Comparison of ENCODE assay signal across 16 cellular contexts in the genomic region with DNA sequence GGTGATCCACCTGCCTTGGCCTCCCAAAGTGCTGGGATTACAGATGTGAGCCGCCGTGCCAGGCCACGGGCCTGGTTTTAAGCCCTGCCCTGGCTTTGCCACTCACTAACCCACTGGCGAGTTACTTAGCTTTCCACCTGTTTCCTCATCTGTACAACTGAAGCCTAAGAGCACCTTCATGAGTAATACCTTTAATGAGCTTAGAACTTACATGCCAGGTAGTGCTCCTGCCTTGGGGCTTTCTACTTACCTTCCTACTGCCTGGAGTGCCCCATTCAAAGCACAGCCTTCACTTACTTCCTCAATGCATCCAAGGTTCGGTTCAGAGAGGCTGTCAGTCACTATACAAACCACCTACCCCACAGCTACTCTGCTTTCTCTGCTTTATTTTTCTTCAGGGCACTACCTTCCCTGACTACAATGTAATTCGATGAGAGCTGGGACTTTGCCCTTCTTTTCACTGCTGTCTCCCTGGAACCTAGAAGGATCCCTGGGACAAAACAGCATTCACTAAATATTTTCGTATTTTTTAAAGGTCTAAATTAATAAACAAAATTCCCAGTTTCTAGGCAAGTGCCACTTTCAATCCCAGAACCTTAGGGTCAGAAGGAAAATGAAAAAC. TPM values are rescaled to one million over a fixed set of nuclear protein-coding genes. Genes with fewer than 3 reads are reported as not detected.
DNase-seq lines count a peak whose midpoint lies in the region; ATAC-seq and TF ChIP-seq lines count a peak whose summit lies in the region.
"Had no signal": no experiment of that assay in that cellular context is flagged by ENCODE, and none has a peak within 500 bp of the region (broad histone marks: within the 10 kb centered on the region; RNA-seq: fewer than 3 reads in every experiment).

No MANE protein-coding gene starts in this region.

- no peak for TF ChIP-seq EP300 in stomach (IDR thresholded peaks at IDR 0.05)

- TF ChIP-seq CTCF in stomach (IDR thresholded peaks at IDR 0.05), result no peak

- H3K4me1 Mint-ChIP-seq in activated naive CD4-positive, alpha-beta T cell treated with anti-CD3 and anti-CD28 coated beads for 36 hours (ENCODE audit: low read depth), result peaks cover 5% of the 10 kb centered on the region
- H3K4me1 Mint-ChIP-seq in activated naive CD4-positive, alpha-beta T cell treated with anti-CD3 and anti-CD28 coated beads, Interleukin-2, amount 10 ng/mL, durations not matched to agents 7 days and 5 days, result no peaks in the 10 kb centered on the region
- peaks cover 15% of the 10 kb centered on the region for H3K4me1 Mint-ChIP-seq in T-helper 17 cell
- peaks cover 11% of the 10 kb centered on the region for H3K4me1 Mint-ChIP-seq in stimulated activated effector memory CD8-positive, alpha-beta T cell treated with anti-CD3 and anti-CD28 coated beads, Interleukin-12 subunit alpha, Interleukin-12 subunit beta, amount 100 ng/mL, for 72 hours

- no peaks in the 10 kb centered on the region for H3K9me3 Mint-ChIP-seq in activated naive CD4-positive, alpha-beta T cell treated with anti-CD3 and anti-CD28 coated beads for 36 hours
- no peaks in the 10 kb centered on the region for H3K9me3 Mint-ChIP-seq in activated naive CD4-positive, alpha-beta T cell treated with anti-CD3 and anti-CD28 coated beads, Interleukin-2, amount 10 ng/mL, durations not matched to agents 7 days and 5 days
- no peaks in the 10 kb centered on the region for H3K9me3 Mint-ChIP-seq in stimulated activated effector memory CD8-positive, alpha-beta T cell treated with anti-CD3 and anti-CD28 coated beads, Interleukin-12 subunit alpha, Interleukin-12 subunit beta, amount 100 ng/mL, for 72 hours

- no peak overlapping the region for H3K4me3 Mint-ChIP-seq in activated naive CD4-positive, alpha-beta T cell treated with anti-CD3 and anti-CD28 coated beads for 36 hours
- no peak overlapping the region for H3K4me3 Mint-ChIP-seq in activated naive CD4-positive, alpha-beta T cell treated with anti-CD3 and anti-CD28 coated beads, Interleukin-2, amount 10 ng/mL, durations not matched to agents 7 days and 5 days
- H3K4me3 Mint-ChIP-seq in T-helper 17 cell, result no peak overlapping the region
- no peak overlapping the region for H3K4me3 Mint-ChIP-seq in stimulated activated effector memory CD8-positive, alpha-beta T cell treated with anti-CD3 and anti-CD28 coated beads, Interleukin-12 subunit alpha, Interleukin-12 subunit beta, amount 100 ng/mL, for 72 hours

- WGBS in stomach, 5 donors, result 93 to 95% (median 95%) methylated on average over 7 of the region's 7 CpGs

- peak overlapping the region; percentile 28 for H3K27ac Mint-ChIP-seq in activated naive CD4-positive, alpha-beta T cell treated with anti-CD3 and anti-CD28 coated beads for 36 hours
- H3K27ac Mint-ChIP-seq in activated naive CD4-positive, alpha-beta T cell treated with anti-CD3 and anti-CD28 coated beads, Interleukin-2, amount 10 ng/mL, durations not matched to agents 7 days and 5 days, result no peak overlapping the region
- H3K27ac Mint-ChIP-seq in T-helper 17 cell, result peak overlapping the region; percentile 56
- peak overlapping the region; percentile 63 for H3K27ac Mint-ChIP-seq in stimulated activated effector memory CD8-positive, alpha-beta T cell treated with anti-CD3 and anti-CD28 coated beads, Interleukin-12 subunit alpha, Interleukin-12 subunit beta, amount 100 ng/mL, for 72 hours

- no peaks in the 10 kb centered on the region for H3K27me3 ChIP-seq in stomach
- H3K27me3 ChIP-seq: BLaER1 treated with 17β-estradiol and CSF1 and Interleukin-3, amounts not matched to agents 10 nM and 100 nM; MG63 had no signal

- DNase-seq in activated naive CD4-positive, alpha-beta T cell treated with anti-CD3 and anti-CD28 coated beads for 36 hours, result no peak
- DNase-seq in activated naive CD4-positive, alpha-beta T cell treated with anti-CD3 and anti-CD28 coated beads, Interleukin-2, amount 10 ng/mL, durations not matched to agents 7 days and 5 days, result no peak
- DNase-seq in T-helper 17 cell (no peak), left lobe of liver (ENCODE audit: low spot score) (no peak), DMS79 (lab: John Stamatoyannopoulos, UW) (no peak), HPDE6-E6E7 (ENCODE audit: extremely low spot score) (no peak), stomach (no peak)
- no peak for DNase-seq in stimulated activated effector memory CD8-positive, alpha-beta T cell treated with anti-CD3 and anti-CD28 coated beads, Interleukin-12 subunit alpha, Interleukin-12 subunit beta, amount 100 ng/mL, for 72 hours (ENCODE audit: low spot score in 2 of 2)
- DNase-seq: H7, MG63, NCI-H1092 treated with DMSO at 0.1 percent for 48 hours, NCI-H1694 treated with DMSO at 0.1 percent for 48 hours, NCI-H345, NCI-H69 had no signal

- H3K27me3 Mint-ChIP-seq in activated naive CD4-positive, alpha-beta T cell treated with anti-CD3 and anti-CD28 coated beads for 36 hours (ENCODE audit: low read depth), result no peaks in the 10 kb centered on the region
- no peaks in the 10 kb centered on the region for H3K27me3 Mint-ChIP-seq in activated naive CD4-positive, alpha-beta T cell treated with anti-CD3 and anti-CD28 coated beads, Interleukin-2, amount 10 ng/mL, durations not matched to agents 7 days and 5 days
- no peaks in the 10 kb centered on the region for H3K27me3 Mint-ChIP-seq in T-helper 17 cell

- CTCF ChIA-PET in activated naive CD4-positive, alpha-beta T cell treated with anti-CD3 and anti-CD28 coated beads for 36 hours (lab: Charles Lee), result interaction anchor here (0.6 to 1.4 kb wide), 2 partner anchors 10 to 16 kb away, joined by 4 read pairs; no protein-coding TSS in a partner anchor
- CTCF ChIA-PET in activated naive CD4-positive, alpha-beta T cell treated with anti-CD3 and anti-CD28 coated beads, Interleukin-2, amount 10 ng/mL, durations not matched to agents 7 days and 5 days (lab: Charles Lee), result interaction anchor here (3.0 kb wide), 1 partner anchor 88 kb away, joined by 9 read pairs; no protein-coding TSS in a partner anchor

- ATAC-seq in T-helper 17 cell (no peak), left lobe of liver (peak; percentile 65)
- ATAC-seq in stimulated activated effector memory CD8-positive, alpha-beta T cell treated with anti-CD3 and anti-CD28 coated beads, Interleukin-12 subunit alpha, Interleukin-12 subunit beta, amount 100 ng/mL, for 72 hours, result no peak
- ATAC-seq: Right ventricle myocardium inferior had no signal

- H3K36me3 Mint-ChIP-seq in activated naive CD4-positive, alpha-beta T cell treated with anti-CD3 and anti-CD28 coated beads for 36 hours (ENCODE audit: low read depth), result peaks cover 39% of the 10 kb centered on the region
- H3K36me3 Mint-ChIP-seq in activated naive CD4-positive, alpha-beta T cell treated with anti-CD3 and anti-CD28 coated beads, Interleukin-2, amount 10 ng/mL, durations not matched to agents 7 days and 5 days, result peaks cover 57% of the 10 kb centered on the region
- H3K36me3 Mint-ChIP-seq in T-helper 17 cell (ENCODE audit: low read depth), result peaks cover 22% of the 10 kb centered on the region
- H3K36me3 Mint-ChIP-seq in stimulated activated effector memory CD8-positive, alpha-beta T cell treated with anti-CD3 and anti-CD28 coated beads, Interleukin-12 subunit alpha, Interleukin-12 subunit beta, amount 100 ng/mL, for 72 hours, result peaks cover 100% of the 10 kb centered on the region

- H3K9me3 ChIP-seq in T-helper 17 cell (ENCODE audit: control insufficient read depth, low read length, poor library complexity, severe bottlenecking), result no peaks in the 10 kb centered on the region
- H3K9me3 ChIP-seq in stomach, result no peaks in the 10 kb centered on the region
- H3K9me3 ChIP-seq: BLaER1 treated with 17β-estradiol and CSF1 and Interleukin-3, amounts not matched to agents 10 nM and 100 nM; MG63 had no signal

- H3K27ac ChIP-seq in stomach, result no peak overlapping the region
- H3K27ac ChIP-seq: BLaER1 treated with 17β-estradiol and CSF1 and Interleukin-3, amounts not matched to agents 10 nM and 100 nM had no signal

- intact Hi-C loops in activated naive CD4-positive, alpha-beta T cell treated with anti-CD3 and anti-CD28 coated beads for 36 hours (cut with micrococcal nuclease), result no loop called here
- intact Hi-C loops in stomach (cut with DNase I; ENCODE audit: low total_unique reads), result no loop called here

- H3K4me1 ChIP-seq in stomach, result peaks cover 0 to 14% (median 4%) of the 10 kb centered on the region in 4 donors
- H3K4me1 ChIP-seq: BLaER1 treated with 17β-estradiol and CSF1 and Interleukin-3, amounts not matched to agents 10 nM and 100 nM had no signal

- H3K36me3 ChIP-seq in stomach, result peaks cover 52 to 100% (median 100%) of the 10 kb centered on the region in 4 donors

- H3K4me3 ChIP-seq in stomach, result no peak overlapping the region
- H3K4me3 ChIP-seq: BLaER1 treated with 17β-estradiol and CSF1 and Interleukin-3, amounts not matched to agents 10 nM and 100 nM; MG63 had no signal

- TF ChIP-seq POLR2A in stomach (IDR thresholded peaks at IDR 0.05), result no peak

RNA-seq across cellular contexts. Expression of gene ZCCHC8, which starts 13.8 kb away (rescaled TPM):
- total RNA-seq in activated naive CD4-positive, alpha-beta T cell treated with anti-CD3 and anti-CD28 coated beads for 36 hours, result 10 to 100 TPM; 25.9 to 26.0 TPM
- total RNA-seq in T-helper 17 cell (10 to 100 TPM; 53.0 to 60.3 TPM), left lobe of liver (9.9 TPM), stomach (100 to 1,000 TPM in 1 of 5 donors, 10 to 100 TPM in 4; 14.3 to 110 (median 21.9) TPM)
- polyA plus RNA-seq in stomach, result 10 to 100 TPM in 1 of 3 donors, 1 to 10 TPM in 2; 7.8 to 22.4 (median 8.9) TPM

RNA-seq across cellular contexts. Expression of gene RSRC2, which starts 39.8 kb away (rescaled TPM):
- 100 to 1,000 TPM; 117 to 127 TPM for total RNA-seq in activated naive CD4-positive, alpha-beta T cell treated with anti-CD3 and anti-CD28 coated beads for 36 hours
- total RNA-seq in T-helper 17 cell (100 to 1,000 TPM; 292 to 297 TPM), left lobe of liver (25.2 TPM), stomach (100 to 1,000 TPM in 3 of 5 donors, 10 to 100 TPM in 2; 28.0 to 234 (median 135) TPM)
- 10 to 100 TPM; 31.4 to 41.2 (median 36.0) TPM for polyA plus RNA-seq in stomach

RNA-seq across cellular contexts. Expression of gene KNTC1, which starts 40.1 kb away (rescaled TPM):
- total RNA-seq in activated naive CD4-positive, alpha-beta T cell treated with anti-CD3 and anti-CD28 coated beads for 36 hours, result 100 to 1,000 TPM; 141 to 142 TPM
- 10 to 100 TPM; 24.1 to 25.1 TPM for total RNA-seq in T-helper 17 cell
- total RNA-seq in left lobe of liver, result 2.4 TPM
- 10 to 100 TPM in 4 of 5 donors, 1 to 10 TPM in 1; 6.1 to 47.0 (median 24.2) TPM for total RNA-seq in stomach
- polyA plus RNA-seq in stomach, result 10 to 100 TPM in 1 of 3 donors, 1 to 10 TPM in 2; 2.4 to 16.6 (median 3.0) TPM
